In the genomic region with DNA sequence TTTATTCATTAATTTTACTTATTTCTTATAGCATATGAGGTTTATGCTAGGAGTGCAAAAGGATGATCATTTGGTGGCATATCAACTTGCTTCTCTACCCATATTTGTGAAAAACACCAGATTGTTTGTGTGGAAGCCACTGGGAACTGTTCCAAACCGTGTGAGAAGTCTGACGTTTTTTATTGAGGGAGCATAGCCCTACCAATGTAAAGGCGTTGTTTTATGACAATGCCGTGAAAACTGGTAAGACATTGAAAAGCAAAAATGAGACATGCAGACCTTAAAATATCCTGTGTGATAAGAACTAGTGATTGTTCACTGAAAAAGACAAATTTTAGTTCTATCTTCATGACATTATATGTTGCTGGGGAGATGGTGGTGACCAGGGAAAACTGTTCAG, we compare ENCODE assay signal across 15 cellular contexts.
DNase-seq lines count a peak whose midpoint lies in the region.
"Had no signal": no experiment of that assay in that cellular context is flagged by ENCODE, and none has a peak within 500 bp of the region (broad histone marks: within the 10 kb centered on the region; RNA-seq: fewer than 3 reads in every experiment).

No MANE protein-coding gene starts in this region.

- DNase-seq in G401 (ENCODE audit: low spot score) (peak; percentile 47), NCI-H1694 (lab: John Stamatoyannopoulos, UW) (peak; percentile 73), SK-MEL-5 (ENCODE audit: low read depth, low spot score) (peak; percentile 89), inferior parietal cortex (ENCODE audit: extremely low spot score) (peak; percentile 38), SIG-M5 treated with dmso at 0.1 percent for 504 hours (lab: John Stamatoyannopoulos, UW; ENCODE audit: unreplicated experiment) (no peak), AG08396 (ENCODE audit: low spot score) (no peak), HT-29 (ENCODE audit: low spot score) (no peak)
- DNase-seq: ACHN; AML-193; CD4-positive, alpha-beta memory T cell; DMS53; DND-41; EL; HCEC 1CT; KBM-7 had no signal

- in situ Hi-C loops in G401 (cut with HindIII; ENCODE audit: low sequenced_read_pairs), result no loop called here
- in situ Hi-C loops in SK-MEL-5 (cut with HindIII; ENCODE audit: low pct_unique_long_range_greater_than_20kb, low sequenced_read_pairs), result no loop called here

Comparison
In these comparisons a context has a peak if more than half of its experiments do, and no peak if none do; other contexts are left out.
1. DNase-seq: peak in G401 (single experiment), NCI-H1694 (single experiment), SK-MEL-5 (single experiment) and inferior parietal cortex (single experiment); none in SIG-M5 treated with dmso at 0.1 percent for 504 hours (single experiment), AG08396 (single experiment) and HT-29 (single experiment).